Comparison of ENCODE assay signal across 1 cellular context in the genomic region with DNA sequence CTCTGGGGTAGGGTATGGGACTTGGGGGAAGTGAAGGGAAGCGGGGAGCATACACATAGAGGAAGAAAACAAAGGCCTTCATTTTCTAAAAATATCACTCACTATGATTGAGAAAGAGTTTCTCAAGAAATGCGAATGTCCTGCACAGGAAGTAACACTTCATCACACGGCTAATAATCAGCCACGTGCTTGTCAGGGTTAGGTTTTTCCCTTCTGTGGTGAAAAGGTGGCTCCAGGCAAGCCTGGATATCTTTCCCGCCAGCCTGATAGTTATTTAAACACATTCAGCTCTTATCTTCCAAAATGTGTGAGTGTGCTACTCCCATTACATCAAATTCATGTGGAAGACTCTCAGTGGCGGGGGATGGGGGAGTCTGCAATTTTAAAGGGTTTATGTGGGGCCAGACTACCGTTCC.
TF ChIP-seq lines count a peak whose summit lies in the region.

No MANE protein-coding gene starts in this region.

TF ChIP-seq in WTC11, 78 proteins besides CTCF, POLR2A, EP300 and RAD21 (continued from another document):
- TF ChIP-seq, protein P1, sequence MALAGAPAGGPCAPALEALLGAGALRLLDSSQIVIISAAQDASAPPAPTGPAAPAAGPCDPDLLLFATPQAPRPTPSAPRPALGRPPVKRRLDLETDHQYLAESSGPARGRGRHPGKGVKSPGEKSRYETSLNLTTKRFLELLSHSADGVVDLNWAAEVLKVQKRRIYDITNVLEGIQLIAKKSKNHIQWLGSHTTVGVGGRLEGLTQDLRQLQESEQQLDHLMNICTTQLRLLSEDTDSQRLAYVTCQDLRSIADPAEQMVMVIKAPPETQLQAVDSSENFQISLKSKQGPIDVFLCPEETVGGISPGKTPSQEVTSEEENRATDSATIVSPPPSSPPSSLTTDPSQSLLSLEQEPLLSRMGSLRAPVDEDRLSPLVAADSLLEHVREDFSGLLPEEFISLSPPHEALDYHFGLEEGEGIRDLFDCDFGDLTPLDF (CRISPR knock-in tag; IDR thresholded peaks at IDR 0.05), result no peak
